1 cellular context compared by ENCODE assay signal in the genomic region with DNA sequence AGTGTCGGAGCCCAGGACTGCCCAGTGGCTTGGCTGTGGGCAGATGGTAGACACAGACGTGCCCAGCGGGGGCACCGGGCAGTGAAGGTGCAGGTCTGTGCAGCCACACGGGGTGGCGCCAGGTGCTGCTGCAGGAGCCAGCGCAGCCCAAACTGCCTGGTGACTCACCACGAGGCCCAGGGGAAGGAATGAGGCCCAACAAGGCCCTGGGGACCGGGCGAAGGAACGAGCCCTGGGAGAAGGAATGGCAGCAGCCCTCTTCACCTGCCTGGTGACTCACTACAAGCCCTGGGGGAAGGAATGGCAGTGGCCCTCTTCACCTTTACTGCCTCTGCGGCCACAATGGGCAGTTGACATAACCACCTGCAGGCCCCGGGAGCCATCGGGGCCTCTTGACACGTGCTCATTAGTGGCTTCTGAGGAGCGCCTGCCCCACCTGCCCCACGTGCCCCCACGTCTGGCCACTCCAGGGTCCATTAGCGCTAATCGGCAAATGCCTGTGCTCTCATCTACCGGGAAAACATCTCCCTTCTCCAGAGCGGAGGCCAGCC.
TF ChIP-seq lines count a peak whose summit lies in the region.

No MANE protein-coding gene starts in this region.

TF ChIP-seq in HepG2, 621 proteins besides CTCF, POLR2A, EP300 and RAD21:
- TF ChIP-seq, protein P1, sequence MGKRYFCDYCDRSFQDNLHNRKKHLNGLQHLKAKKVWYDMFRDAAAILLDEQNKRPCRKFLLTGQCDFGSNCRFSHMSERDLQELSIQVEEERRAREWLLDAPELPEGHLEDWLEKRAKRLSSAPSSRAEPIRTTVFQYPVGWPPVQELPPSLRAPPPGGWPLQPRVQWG (CRISPR knock-in tag; IDR thresholded peaks at IDR 0.05; ENCODE audit: borderline replicate concordance, low read depth): no peak
- TF ChIP-seq RBFOX2 (IDR thresholded peaks at IDR 0.05; ENCODE audit: low read depth, low read length) (0 out of 2 replicates have a peak, but pooled peaks have one; percentile 36), IKZF4 (CRISPR knock-in tag; IDR thresholded peaks at IDR 0.05; ENCODE audit: borderline replicate concordance, low read depth, not compliant biosample characterization) (no peak)
- TF ChIP-seq, protein P2, sequence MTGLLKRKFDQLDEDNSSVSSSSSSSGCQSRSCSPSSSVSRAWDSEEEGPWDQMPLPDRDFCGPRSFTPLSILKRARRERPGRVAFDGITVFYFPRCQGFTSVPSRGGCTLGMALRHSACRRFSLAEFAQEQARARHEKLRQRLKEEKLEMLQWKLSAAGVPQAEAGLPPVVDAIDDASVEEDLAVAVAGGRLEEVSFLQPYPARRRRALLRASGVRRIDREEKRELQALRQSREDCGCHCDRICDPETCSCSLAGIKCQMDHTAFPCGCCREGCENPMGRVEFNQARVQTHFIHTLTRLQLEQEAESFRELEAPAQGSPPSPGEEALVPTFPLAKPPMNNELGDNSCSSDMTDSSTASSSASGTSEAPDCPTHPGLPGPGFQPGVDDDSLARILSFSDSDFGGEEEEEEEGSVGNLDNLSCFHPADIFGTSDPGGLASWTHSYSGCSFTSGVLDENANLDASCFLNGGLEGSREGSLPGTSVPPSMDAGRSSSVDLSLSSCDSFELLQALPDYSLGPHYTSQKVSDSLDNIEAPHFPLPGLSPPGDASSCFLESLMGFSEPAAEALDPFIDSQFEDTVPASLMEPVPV (CRISPR knock-in tag; IDR thresholded peaks at IDR 0.05): no peak
